8 cellular contexts compared by ENCODE assay signal in genomic region chr2:226649871-226650660, GRCh38.
A peak's percentile ranks its signal among the peaks of the same experiment; 100 is the strongest.
DNase-seq lines count a peak whose midpoint lies in the region; ATAC-seq, FAIRE-seq and TF ChIP-seq lines count a peak whose summit lies in the region.

No MANE protein-coding gene starts in this region.

- intact Hi-C loops in ovary (cut with DNase I): loop anchor here in 1 of 4 donors (10.0 kb wide), 1 partner anchor 75 kb away; no protein-coding TSS in a partner anchor

- H3K4me3 ChIP-seq in ovary (no peak overlapping the region), urinary bladder (ENCODE audit: low read depth, low read length) (no peak overlapping the region)

- TF ChIP-seq EP300 in ovary (IDR thresholded peaks at IDR 0.05): no peak

- ATAC-seq in GM18909 (IDR thresholded peaks at IDR 0.05; ENCODE audit: poor library complexity, unreplicated experiment) (peak; percentile 84), HG03103 (IDR thresholded peaks at IDR 0.05; ENCODE audit: low read depth, unreplicated experiment) (peak; percentile 84)

- H3K27ac ChIP-seq in ovary (peak overlapping the region in 1 of 2 donors; percentile 76), urinary bladder (ENCODE audit: low read depth) (peak overlapping the region; percentile 57)

- no peak for TF ChIP-seq POLR2A in ovary (IDR thresholded peaks at IDR 0.05)

- no peaks in the 10 kb centered on the region for H3K36me3 ChIP-seq in ovary
- no peaks in the 10 kb centered on the region for H3K36me3 ChIP-seq in urinary bladder (ENCODE audit: insufficient read depth)

- no peak for TF ChIP-seq CTCF in ovary (IDR thresholded peaks at IDR 0.05)

- H3K9me3 ChIP-seq in ovary: no peaks in the 10 kb centered on the region

- 8 to 12% (median 11%) methylated on average over 13 of the region's 13 CpGs for WGBS in ovary, 3 donors
- WGBS in urinary bladder: 5% methylated on average over 13 of the region's 13 CpGs

- FAIRE-seq in frontal cortex (lab: Jason Lieb, UNC): no peak

- no peaks in the 10 kb centered on the region for H3K27me3 ChIP-seq in ovary

- DNase-seq in A172 (ENCODE audit: low spot score) (peak; percentile 98), NOMO-1 treated with dmso at 0.1 percent for 144 hours (lab: John Stamatoyannopoulos, UW; ENCODE audit: unreplicated experiment) (peak; percentile 80), frontal cortex (ENCODE audit: low spot score in 2 of 2) (peak; percentile 18 to 50), ovary (peak; percentile 72 to 80 (median 76))
- DNase-seq in activated effector memory CD4-positive, alpha-beta T cell treated with Interleukin-2 at 50 U/mL for 16 hours: peak; percentile 47

- peaks cover 2% of the 10 kb centered on the region for H3K4me1 ChIP-seq in ovary (ENCODE audit: insufficient read depth)
- no peaks in the 10 kb centered on the region for H3K4me1 ChIP-seq in urinary bladder (ENCODE audit: insufficient read depth)

Comparison
In these comparisons a context has a peak if more than half of its experiments do, and no peak if none do; other contexts are left out.
1. DNase-seq: peak in every context shown above with its lines; median percentile 98 in A172; 80 in NOMO-1 treated with dmso at 0.1 percent for 144 hours; 76 in ovary; 47 in activated effector memory CD4-positive, alpha-beta T cell treated with Interleukin-2 at 50 U/mL for 16 hours; 34 in frontal cortex.